8 cellular contexts compared by ENCODE assay signal in the genomic region with DNA sequence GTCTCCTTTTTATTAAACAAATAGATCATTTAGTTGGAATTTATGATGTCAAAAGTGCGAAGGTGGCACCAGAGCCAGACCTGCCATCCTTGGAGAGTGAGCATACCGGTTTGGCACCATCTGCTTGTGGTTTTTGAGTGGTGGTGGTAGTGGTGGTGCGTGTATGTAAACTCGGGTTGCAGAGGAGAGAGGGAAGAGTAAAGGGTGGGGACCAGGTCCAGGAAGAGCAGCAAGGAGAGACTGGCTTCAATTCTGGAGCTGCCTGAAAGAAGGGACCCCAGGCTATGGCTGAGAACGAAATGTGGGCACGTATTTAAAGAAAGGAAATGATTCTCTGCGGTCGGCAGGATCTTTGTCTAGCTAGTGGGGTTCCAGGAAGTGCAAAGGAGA. TPM values are rescaled to one million over a fixed set of nuclear protein-coding genes. Genes with fewer than 3 reads are reported as not detected.
DNase-seq lines count a peak whose midpoint lies in the region; ATAC-seq and TF ChIP-seq lines count a peak whose summit lies in the region.

No MANE protein-coding gene starts in this region.

- H3K36me3 Mint-ChIP-seq in CD4-positive, alpha-beta memory T cell, result peaks cover 0 to 12% of the 10 kb centered on the region in 2 donors

- H3K36me3 ChIP-seq in CD4-positive, alpha-beta memory T cell (ENCODE audit: insufficient read depth, low read length), result no peaks in the 10 kb centered on the region
- H3K36me3 ChIP-seq in KMS-11 (ENCODE audit: insufficient read depth), result no peaks in the 10 kb centered on the region
- H3K36me3 ChIP-seq in WERI-Rb-1, result no peaks in the 10 kb centered on the region
- H3K36me3 ChIP-seq in lower lobe of right lung, result no peaks in the 10 kb centered on the region

- peaks cover 28 to 39% (median 37%) of the 10 kb centered on the region in 4 donors for H3K4me1 Mint-ChIP-seq in CD4-positive, alpha-beta memory T cell

- no peaks in the 10 kb centered on the region for H3K27me3 Mint-ChIP-seq in CD4-positive, alpha-beta memory T cell

- H3K9me3 Mint-ChIP-seq in CD4-positive, alpha-beta memory T cell, result no peaks in the 10 kb centered on the region

- intact Hi-C loops in CD4-positive, alpha-beta memory T cell (cut with micrococcal nuclease), result no loop called here
- intact Hi-C loops in lower lobe of right lung (cut with DNase I), result no loop called here

- CTCF ChIA-PET in CD4-positive, alpha-beta memory T cell (lab: Charles Lee; ENCODE audit: partially characterized antibody), result interaction anchor here (1.2 to 5.1 kb wide), 3 partner anchors 20 to 57 kb away, joined by 3 to 42 read pairs (median 31); no protein-coding TSS in a partner anchor
- CTCF ChIA-PET in GM10248 (lab: Yijun Ruan, JAX), result no interaction called here

- ATAC-seq in lower lobe of right lung (peak; percentile 65 to 70), HG03460 (IDR thresholded peaks at IDR 0.05; ENCODE audit: unreplicated experiment) (no peak), GM18520 (IDR thresholded peaks at IDR 0.05; ENCODE audit: unreplicated experiment) (no peak)

- H3K27ac ChIP-seq in CD4-positive, alpha-beta memory T cell (ENCODE audit: low read depth, low read length), result peak overlapping the region; percentile 32
- no peak overlapping the region for H3K27ac ChIP-seq in KMS-11
- peak overlapping the region; percentile 24; the same call in 1 of the 2 replicates for H3K27ac ChIP-seq in WERI-Rb-1
- no peak overlapping the region for H3K27ac ChIP-seq in lower lobe of right lung

- DNase-seq in CD4-positive, alpha-beta memory T cell, result peak in 2 of 5 donors; percentile 13 to 41
- no peak for DNase-seq in WERI-Rb-1
- no peak for DNase-seq in lower lobe of right lung
- DNase-seq in AG20443 (ENCODE audit: low spot score), result no peak
- no peak for DNase-seq in GM10248 (ENCODE audit: extremely low spot score)

- H3K27ac Mint-ChIP-seq in CD4-positive, alpha-beta memory T cell, result peak overlapping the region; percentile 63 to 94 (median 84)

- peak overlapping the region; percentile 52; the same call in 1 of the 2 replicates for H2AFZ ChIP-seq in KMS-11 (ENCODE audit: low read depth)

- H3K79me2 ChIP-seq in KMS-11 (ENCODE audit: insufficient read depth, low read depth), result no peaks in the 10 kb centered on the region

- no peak overlapping the region for H3K9ac ChIP-seq in KMS-11

- POLR2A ChIA-PET in CD4-positive, alpha-beta memory T cell (lab: Charles Lee; ENCODE audit: partially characterized antibody), result interaction anchor here (0.7 to 4.9 kb wide), 13 partner anchors 10 to 285 kb away, joined by 3 to 56 read pairs (median 5); a partner anchor contains a TSS
- POLR2A ChIA-PET in GM10248 (lab: Yijun Ruan, JAX), result no interaction called here

- H3K4me3 ChIP-seq in CD4-positive, alpha-beta memory T cell (ENCODE audit: low read length in 2 of 2), result peak overlapping the region; percentile 67 to 76
- H3K4me3 ChIP-seq in KMS-11 (IDR thresholded peaks at IDR 0.05; ENCODE audit: insufficient read depth, low read depth, low read length), result no peak overlapping the region
- peak overlapping the region; percentile 63 for H3K4me3 ChIP-seq in WERI-Rb-1 (ENCODE audit: low read depth, low read length)
- peak overlapping the region; percentile 56 for H3K4me3 ChIP-seq in lower lobe of right lung

- H3K9me3 ChIP-seq in CD4-positive, alpha-beta memory T cell (ENCODE audit: control insufficient read depth in 1 of 2, low read length in 2 of 2), result no peaks in the 10 kb centered on the region
- H3K9me3 ChIP-seq in WERI-Rb-1 (ENCODE audit: severe bottlenecking) (no peaks in the 10 kb centered on the region), lower lobe of right lung (no peaks in the 10 kb centered on the region)

- no peaks in the 10 kb centered on the region for H3K27me3 ChIP-seq in CD4-positive, alpha-beta memory T cell (ENCODE audit: insufficient read depth, low read length)
- peaks cover 8% of the 10 kb centered on the region; the same call in 1 of the 2 replicates for H3K27me3 ChIP-seq in KMS-11 (ENCODE audit: insufficient read depth, low read depth)
- H3K27me3 ChIP-seq in WERI-Rb-1 (ENCODE audit: insufficient read depth, low read depth, severe bottlenecking), result peaks cover 4% of the 10 kb centered on the region
- H3K27me3 ChIP-seq in lower lobe of right lung (ENCODE audit: low read depth), result peaks cover 30% of the 10 kb centered on the region

- H3K4me3 Mint-ChIP-seq in CD4-positive, alpha-beta memory T cell, result peak overlapping the region; percentile 85 to 98 (median 94)

- H4K20me1 ChIP-seq in KMS-11 (ENCODE audit: insufficient read depth), result no peaks in the 10 kb centered on the region

- peaks cover 40% of the 10 kb centered on the region for H3K4me1 ChIP-seq in CD4-positive, alpha-beta memory T cell (ENCODE audit: insufficient read depth, low read length)
- H3K4me1 ChIP-seq in KMS-11 (ENCODE audit: low read depth, poor library complexity, severe bottlenecking), result peaks cover 8% of the 10 kb centered on the region
- H3K4me1 ChIP-seq in lower lobe of right lung, result peaks cover 5% of the 10 kb centered on the region

- TF ChIP-seq CTCF in KMS-11 (conservative IDR thresholded peaks at IDR 0.05; ENCODE audit: low read depth, low read length) (no peak), WERI-Rb-1 (IDR thresholded peaks at IDR 0.05; ENCODE audit: low read depth, low read length) (no peak), lower lobe of right lung (IDR thresholded peaks at IDR 0.05) (no peak), GM10248 (IDR thresholded peaks at IDR 0.05; ENCODE audit: control extremely low read depth, extremely low read depth, low read depth, missing control alignments) (no peak)

- H3K4me2 ChIP-seq in KMS-11, result peak overlapping the region; percentile 31

RNA-seq across cellular contexts. Expression of a gene that starts 0.5 kb away (rescaled TPM):
- 1 to 10 TPM; 7.6 to 7.9 TPM for total RNA-seq in CD4-positive, alpha-beta memory T cell
- polyA plus RNA-seq in CD4-positive, alpha-beta memory T cell, result 1 to 10 TPM in 1 of 2 donors, under 1 TPM in 1; 0.46 to 1.7 TPM
- total RNA-seq in lower lobe of right lung, result 1.0 TPM

Comparison
In these comparisons a context has a peak if more than half of its experiments do, and no peak if none do; other contexts are left out.
1. H3K27ac ChIP-seq: peak in CD4-positive, alpha-beta memory T cell (single experiment) and WERI-Rb-1 (single experiment); none in KMS-11 (single experiment) and lower lobe of right lung (single experiment).
2. ATAC-seq: peak in lower lobe of right lung (2 of 2); none in HG03460 (single experiment) and GM18520 (single experiment).